ENCODE assay signal across 2 cellular contexts in the genomic region with DNA sequence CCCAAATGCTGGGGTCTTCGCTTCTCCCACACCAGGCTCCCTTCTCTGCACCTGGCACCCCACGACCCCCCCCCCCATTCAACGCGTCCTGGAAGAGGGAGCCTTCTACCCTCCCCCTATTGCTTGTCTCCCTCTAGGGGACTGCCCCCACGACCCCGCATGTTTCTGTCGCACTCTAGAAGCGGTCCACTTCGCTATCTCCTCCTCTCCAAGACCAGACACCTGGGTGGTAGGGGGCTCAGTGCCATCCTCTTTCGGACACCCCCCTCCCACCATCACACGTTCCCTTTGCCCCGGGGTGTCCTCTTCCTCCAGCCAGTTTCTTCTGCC.
TF ChIP-seq lines count a peak whose summit lies in the region.

No MANE protein-coding gene starts in this region.

TF ChIP-seq in SK-N-SH, 30 proteins besides CTCF, POLR2A, EP300 and RAD21 (continued from another document):
- TF ChIP-seq REST (IDR thresholded peaks at IDR 0.05; ENCODE audit: low read depth, low read length) (no peak), RFX5 (IDR thresholded peaks at IDR 0.05; ENCODE audit: low read length) (no peak), ELF1 (IDR thresholded peaks at IDR 0.05) (no peak), MEF2A (IDR thresholded peaks at IDR 0.05; ENCODE audit: borderline replicate concordance, low read depth) (no peak), CHD2 (IDR thresholded peaks at IDR 0.05; ENCODE audit: low read length, partially characterized antibody) (no peak), YY1 (IDR thresholded peaks at IDR 0.05; ENCODE audit: low read depth) (no peak), SMC3 (IDR thresholded peaks at IDR 0.05; ENCODE audit: low read depth, low read length) (no peak), POLR2AphosphoS5 (IDR thresholded peaks at IDR 0.05; ENCODE audit: low read depth, low read length) (no peak), TCF12 (IDR thresholded peaks at IDR 0.05) (no peak), EZH2phosphoT487 (IDR thresholded peaks at IDR 0.05; ENCODE audit: borderline replicate concordance, low read depth) (no peak), MAX (IDR thresholded peaks at IDR 0.05; ENCODE audit: low read depth) (no peak), RCOR1 (IDR thresholded peaks at IDR 0.05; ENCODE audit: low read length) (no peak), JUND (IDR thresholded peaks at IDR 0.05) (no peak), FOSL2 (IDR thresholded peaks at IDR 0.05; ENCODE audit: borderline replicate concordance, low read depth) (no peak)

TF ChIP-seq in SK-N-SH treated with all-trans-retinoic acid at 6 μM for 48 hours, 23 proteins besides CTCF, POLR2A, EP300 and RAD21 (continued from another document):
- TF ChIP-seq TSHZ2 (CRISPR knock-in tag; IDR thresholded peaks at IDR 0.05): no peak
- TF ChIP-seq SNAI2 (CRISPR knock-in tag; IDR thresholded peaks at IDR 0.05): no peak
- TF ChIP-seq ESRRG (CRISPR knock-in tag; IDR thresholded peaks at IDR 0.05): no peak
- no peak for TF ChIP-seq ZNF565 (CRISPR knock-in tag; conservative IDR thresholded peaks at IDR 0.05; ENCODE audit: low read depth)
- TF ChIP-seq, protein P1, sequence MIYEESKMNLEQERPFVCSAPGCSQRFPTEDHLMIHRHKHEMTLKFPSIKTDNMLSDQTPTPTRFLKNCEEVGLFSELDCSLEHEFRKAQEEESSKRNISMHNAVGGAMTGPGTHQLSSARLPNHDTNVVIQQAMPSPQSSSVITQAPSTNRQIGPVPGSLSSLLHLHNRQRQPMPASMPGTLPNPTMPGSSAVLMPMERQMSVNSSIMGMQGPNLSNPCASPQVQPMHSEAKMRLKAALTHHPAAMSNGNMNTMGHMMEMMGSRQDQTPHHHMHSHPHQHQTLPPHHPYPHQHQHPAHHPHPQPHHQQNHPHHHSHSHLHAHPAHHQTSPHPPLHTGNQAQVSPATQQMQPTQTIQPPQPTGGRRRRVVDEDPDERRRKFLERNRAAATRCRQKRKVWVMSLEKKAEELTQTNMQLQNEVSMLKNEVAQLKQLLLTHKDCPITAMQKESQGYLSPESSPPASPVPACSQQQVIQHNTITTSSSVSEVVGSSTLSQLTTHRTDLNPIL (CRISPR knock-in tag; IDR thresholded peaks at IDR 0.05; ENCODE audit: low read depth): no peak
- TF ChIP-seq TCF4 (CRISPR knock-in tag; IDR thresholded peaks at IDR 0.05; ENCODE audit: borderline replicate concordance): no peak
- no peak for TF ChIP-seq POU6F1 (CRISPR knock-in tag; IDR thresholded peaks at IDR 0.05; ENCODE audit: borderline replicate concordance, low read depth)
TF ChIP-seq in SK-N-SH treated with all-trans-retinoic acid at 6 μM for 48 hours: peak in this region for 0.
